8 cellular contexts compared by ENCODE assay signal in genomic region chr19:12783226-12783848, GRCh38. TPM values are rescaled to one million over a fixed set of nuclear protein-coding genes. Genes with fewer than 3 reads are reported as not detected.
A peak's percentile ranks its signal among the peaks of the same experiment; 100 is the strongest.
DNase-seq lines count a peak whose midpoint lies in the region; ATAC-seq and TF ChIP-seq lines count a peak whose summit lies in the region.

No MANE protein-coding gene starts in this region.

- no peak for DNase-seq in HFFc6
- DNase-seq in lower lobe of right lung: no peak
- peak in 2 of 49 donors; percentile 21 to 87 for DNase-seq in substantia nigra (lab: John Stamatoyannopoulos, UW)
- no peak for DNase-seq in NCI-H146 treated with DMSO at 0.1 percent for 48 hours (lab: John Stamatoyannopoulos, UW; ENCODE audit: unreplicated experiment)

- peak overlapping the region; percentile 58 for H3K4me3 ChIP-seq in lower lobe of right lung

- no peaks in the 10 kb centered on the region for H3K36me3 Mint-ChIP-seq in HFFc6 (ENCODE audit: low read depth)

- H3K27me3 Mint-ChIP-seq in HFFc6 (ENCODE audit: insufficient read depth): no peaks in the 10 kb centered on the region

- peak overlapping the region; percentile 76 for H3K4me3 Mint-ChIP-seq in HFFc6

- no peaks in the 10 kb centered on the region for H3K36me3 ChIP-seq in lower lobe of right lung

- H3K4me1 ChIP-seq in lower lobe of right lung: peaks cover 86% of the 10 kb centered on the region

- intact Hi-C loops in lower lobe of right lung (cut with DNase I): no loop called here

- H3K27ac ChIP-seq in 22Rv1 (peak overlapping the region; percentile 98), angular gyrus (ENCODE audit: low read depth, low read length) (peak overlapping the region; percentile 98), lower lobe of right lung (peak overlapping the region; percentile 99), substantia nigra (ENCODE audit: low read depth, low read length, poor library complexity, severe bottlenecking) (peak overlapping the region; percentile 86)

- ATAC-seq in lower lobe of right lung (no peak), HG02981 (IDR thresholded peaks at IDR 0.05; ENCODE audit: unreplicated experiment) (no peak), GM21526 (IDR thresholded peaks at IDR 0.05; ENCODE audit: low FRiP score, unreplicated experiment) (no peak)

- no peaks in the 10 kb centered on the region for H3K9me3 ChIP-seq in lower lobe of right lung

- H3K9me3 Mint-ChIP-seq in HFFc6: no peaks in the 10 kb centered on the region

- H3K4me1 Mint-ChIP-seq in HFFc6 (ENCODE audit: low read depth): peaks cover 26% of the 10 kb centered on the region

- TF ChIP-seq CTCF in 22Rv1 (IDR thresholded peaks at IDR 0.05) (no peak), HFFc6 (IDR thresholded peaks at IDR 0.05) (no peak), lower lobe of right lung (IDR thresholded peaks at IDR 0.05) (no peak)

- H3K27ac Mint-ChIP-seq in HFFc6: peak overlapping the region; percentile 92; the same call in 1 of the 2 replicates

- H3K27me3 ChIP-seq in lower lobe of right lung (ENCODE audit: low read depth): no peaks in the 10 kb centered on the region

RNA-seq across cellular contexts. Expression of gene JUNB, which starts 7.9 kb away (rescaled TPM):
- total RNA-seq in HFFc6 (2021; fragmentation: NEBNext Ultra II Directional; extraction: Animal tissue kit (Norgen Biotek cat#: 25700)): 10 to 100 TPM; 52.1 to 89.2 (median 83.8) TPM
- total RNA-seq in lower lobe of right lung: 131 TPM

RNA-seq across cellular contexts. Expression of gene HOOK2, which starts 8.0 kb away (rescaled TPM):
- total RNA-seq in HFFc6 (2021; fragmentation: NEBNext Ultra II Directional; extraction: Animal tissue kit (Norgen Biotek cat#: 25700)): 10 to 100 TPM; 10.5 to 13.8 (median 11.5) TPM
- total RNA-seq in lower lobe of right lung: 57.5 TPM

RNA-seq across cellular contexts. Expression of gene PRDX2, which starts 18.3 kb away (rescaled TPM):
- 100 to 1,000 TPM; 214 to 269 (median 229) TPM for total RNA-seq in HFFc6 (2021; fragmentation: NEBNext Ultra II Directional; extraction: Animal tissue kit (Norgen Biotek cat#: 25700))
- total RNA-seq in lower lobe of right lung: 101 TPM

RNA-seq across cellular contexts. Expression of gene THSD8, which starts 18.5 kb away (rescaled TPM):
- 10 to 100 TPM; 14.1 to 30.3 (median 25.6) TPM for total RNA-seq in HFFc6 (2021; fragmentation: NEBNext Ultra II Directional; extraction: Animal tissue kit (Norgen Biotek cat#: 25700))
- 1.5 TPM for total RNA-seq in lower lobe of right lung

RNA-seq across cellular contexts. Expression of gene RNASEH2A, which starts 23.0 kb away (rescaled TPM):
- total RNA-seq in HFFc6 (2021; fragmentation: NEBNext Ultra II Directional; extraction: Animal tissue kit (Norgen Biotek cat#: 25700)): 10 to 100 TPM; 17.9 to 43.2 (median 37.7) TPM
- 10.9 TPM for total RNA-seq in lower lobe of right lung
